8 cellular contexts compared by ENCODE assay signal in the genomic region with DNA sequence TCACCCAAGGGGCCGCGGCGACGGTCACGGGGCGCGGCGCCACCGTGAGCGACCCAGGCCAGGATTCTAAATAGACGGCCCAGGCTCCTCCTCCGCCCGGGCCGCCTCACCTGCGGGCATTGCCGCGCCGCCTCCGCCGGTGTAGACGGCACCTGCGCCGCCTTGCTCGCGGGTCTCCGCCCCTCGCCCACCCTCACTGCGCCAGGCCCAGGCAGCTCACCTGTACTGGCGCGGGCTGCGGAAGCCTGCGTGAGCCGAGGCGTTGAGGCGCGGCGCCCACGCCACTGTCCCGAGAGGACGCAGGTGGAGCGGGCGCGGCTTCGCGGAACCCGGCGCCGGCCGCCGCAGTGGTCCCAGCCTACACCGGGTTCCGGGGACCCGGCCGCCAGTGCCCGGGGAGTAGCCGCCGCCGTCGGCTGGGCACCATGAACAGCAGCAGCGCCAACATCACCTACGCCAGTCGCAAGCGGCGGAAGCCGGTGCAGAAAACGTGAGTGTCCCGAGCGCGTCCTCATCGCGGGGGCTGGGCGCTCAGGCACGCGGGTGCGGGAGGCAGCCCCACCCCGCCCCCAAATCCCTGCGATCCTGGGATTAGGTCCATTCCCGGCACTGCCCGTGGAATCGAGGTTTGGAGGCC. TPM values are rescaled to one million over a fixed set of nuclear protein-coding genes. Genes with fewer than 3 reads are reported as not detected.
DNase-seq lines count a peak whose midpoint lies in the region; ATAC-seq, FAIRE-seq and TF ChIP-seq lines count a peak whose summit lies in the region.

No MANE protein-coding gene starts in this region.

- FAIRE-seq in HTR-8/SVneo (lab: Jason Lieb, UNC) (no peak), H54 (lab: Jason Lieb, UNC) (no peak)

- peaks cover 26% of the 10 kb centered on the region for H3K4me1 ChIP-seq in CD8-positive, alpha-beta memory T cell (ENCODE audit: insufficient read depth, low read length)

- H3K36me3 ChIP-seq in CD8-positive, alpha-beta memory T cell (ENCODE audit: insufficient read depth, low read length), result no peaks in the 10 kb centered on the region

- H3K27me3 Mint-ChIP-seq in CD8-positive, alpha-beta memory T cell, result no peaks in the 10 kb centered on the region

- H3K36me3 Mint-ChIP-seq in CD8-positive, alpha-beta memory T cell, result peaks cover 0 to 8% (median 0%) of the 10 kb centered on the region in 3 donors

- TF ChIP-seq CTCF in lower leg skin (IDR thresholded peaks at IDR 0.05), result no peak

- peak overlapping the region; percentile 90 to 98 (median 91) for H3K4me3 Mint-ChIP-seq in CD8-positive, alpha-beta memory T cell

- peak overlapping the region; percentile 82 to 99 (median 92) for H3K27ac Mint-ChIP-seq in CD8-positive, alpha-beta memory T cell

- DNase-seq in CD8-positive, alpha-beta memory T cell, result peak; percentile 42 to 73 (median 61)
- DNase-seq in HTR-8/SVneo (ENCODE audit: insufficient read length, low spot score) (peak; percentile 14), cerebellum (ENCODE audit: low spot score) (peak; percentile 26), lower leg skin (ENCODE audit: low spot score in 2 of 2) (peak; percentile 51 to 92), H54 (ENCODE audit: insufficient read length, low spot score) (no peak)
- peak; percentile 14 for DNase-seq in activated CD4-positive, CD25-positive, alpha-beta regulatory T cell treated with anti-CD3 and anti-CD28 coated beads, Interleukin-2, amount 50 U/mL, for 16 hours (ENCODE audit: low read depth, low spot score)
- peak; percentile 57 to 63 for DNase-seq in stimulated activated CD4-positive, alpha-beta T cell treated with anti-CD3 and anti-CD28 coated beads, Interleukin-4, amount 100 ng/mL, for 4 hours

- intact Hi-C loops in lower leg skin (cut with DNase I; ENCODE audit: low total_unique reads), result no loop called here

- H3K27me3 ChIP-seq in CD8-positive, alpha-beta memory T cell (ENCODE audit: insufficient read depth, low read length, poor library complexity, severe bottlenecking), result no peaks in the 10 kb centered on the region

- peak overlapping the region; percentile 75 for H3K27ac ChIP-seq in CD8-positive, alpha-beta memory T cell (ENCODE audit: low read depth, low read length)

- peaks cover 0 to 1% (median 0%) of the 10 kb centered on the region in 5 donors for H3K9me3 Mint-ChIP-seq in CD8-positive, alpha-beta memory T cell

- peak; percentile 32 for ATAC-seq in GM21367 (IDR thresholded peaks at IDR 0.05; ENCODE audit: unreplicated experiment)

- POLR2A ChIA-PET in CD8-positive, alpha-beta memory T cell (lab: Charles Lee), result interaction anchor here (0.7 to 1.7 kb wide), 5 partner anchors 64 to 654 kb away, joined by 3 to 6 read pairs (median 3); partner anchors contain the start of gene ANKMY2

- H3K4me1 Mint-ChIP-seq in CD8-positive, alpha-beta memory T cell, result peaks cover 28 to 55% (median 39%) of the 10 kb centered on the region in 3 donors

- CTCF ChIA-PET in CD8-positive, alpha-beta memory T cell (lab: Charles Lee), result interaction anchor here (1.0 to 1.7 kb wide), 4 partner anchors 9 to 316 kb away, joined by 4 to 6 read pairs (median 4); no protein-coding TSS in a partner anchor

- 0 to 1% methylated on average over 60 to 62 of the region's 80 CpGs for whole genome bisulfite sequencing in lower leg skin, 2 donors

- peak overlapping the region; percentile 75 for H3K4me3 ChIP-seq in CD8-positive, alpha-beta memory T cell (ENCODE audit: low read length)
- peak overlapping the region; percentile 90 for H3K4me3 ChIP-seq in lower leg skin (ENCODE audit: low read depth, poor library complexity, severe bottlenecking)

- no peak for TF ChIP-seq POLR2A in lower leg skin (IDR thresholded peaks at IDR 0.05)
- no peak for TF ChIP-seq POLR2A in H54 (IDR thresholded peaks at IDR 0.05; ENCODE audit: low read depth, low read length)

- no peaks in the 10 kb centered on the region for H3K9me3 ChIP-seq in CD8-positive, alpha-beta memory T cell (ENCODE audit: low read length)

RNA-seq across cellular contexts. Expression of gene AHR, which starts 0.5 kb away (rescaled TPM):
- 10 to 100 TPM; 48.9 to 54.6 TPM for total RNA-seq in CD8-positive, alpha-beta memory T cell
- 7.3 TPM for polyA plus RNA-seq in CD8-positive, alpha-beta memory T cell
- total RNA-seq in cerebellum (24.4 TPM), lower leg skin (10 to 100 TPM; 83.2 to 92.7 (median 90.0) TPM)
